Comparison of ENCODE assay signal across 2 cellular contexts in genomic region chr15:66722757-66723540, GRCh38.
TF ChIP-seq lines count a peak whose summit lies in the region.

No MANE protein-coding gene starts in this region.

TF ChIP-seq in IMR-90, 13 proteins besides CTCF, POLR2A, EP300 and RAD21:
- TF ChIP-seq CHD1 (IDR thresholded peaks at IDR 0.05; ENCODE audit: low read depth, low read length) (no peak), RCOR1 (IDR thresholded peaks at IDR 0.05; ENCODE audit: insufficient replicate concordance, low read length) (no peak), BHLHE40 (IDR thresholded peaks at IDR 0.05; ENCODE audit: low read depth, low read length) (no peak), MAZ (IDR thresholded peaks at IDR 0.05; ENCODE audit: borderline replicate concordance, low read depth, low read length) (no peak), FOS (IDR thresholded peaks at IDR 0.05; ENCODE audit: low read depth, low read length) (no peak), ELK1 (IDR thresholded peaks at IDR 0.05; ENCODE audit: borderline replicate concordance, low read depth, low read length) (no peak), CEBPB (IDR thresholded peaks at IDR 0.05; ENCODE audit: low read depth, low read length) (no peak), USF2 (IDR thresholded peaks at IDR 0.05; ENCODE audit: low read depth, low read length) (no peak), SMC3 (IDR thresholded peaks at IDR 0.05; ENCODE audit: low read depth, low read length) (no peak), RFX5 (IDR thresholded peaks at IDR 0.05; ENCODE audit: low read depth, low read length) (no peak), MXI1 (IDR thresholded peaks at IDR 0.05; ENCODE audit: borderline replicate concordance, low read depth, low read length) (no peak), NFE2L2 (IDR thresholded peaks at IDR 0.05; ENCODE audit: low read depth, low read length) (no peak), MAFK (IDR thresholded peaks at IDR 0.05; ENCODE audit: low read depth, low read length) (no peak)
TF ChIP-seq in IMR-90: peak in this region for 0.

TF ChIP-seq in endothelial cell of umbilical vein, 7 proteins besides CTCF, POLR2A, EP300 and RAD21:
- peak; percentile 8 for TF ChIP-seq FOS (IDR thresholded peaks at IDR 0.05; ENCODE audit: borderline replicate concordance, insufficient read depth, low read length)
- no peak for TF ChIP-seq JUN (IDR thresholded peaks at IDR 0.05; ENCODE audit: borderline replicate concordance, insufficient read depth, insufficient read length, low read depth)
- no peak for TF ChIP-seq MYC (IDR thresholded peaks at IDR 0.05; ENCODE audit: low read depth, low read length)
- no peak for TF ChIP-seq MAX (IDR thresholded peaks at IDR 0.05; ENCODE audit: insufficient read depth, insufficient read length)
- no peak for TF ChIP-seq POLR2AphosphoS5 (IDR thresholded peaks at IDR 0.05; ENCODE audit: insufficient read depth, low read depth, low read length)
